ENCODE assay signal across 11 cellular contexts in the genomic region with DNA sequence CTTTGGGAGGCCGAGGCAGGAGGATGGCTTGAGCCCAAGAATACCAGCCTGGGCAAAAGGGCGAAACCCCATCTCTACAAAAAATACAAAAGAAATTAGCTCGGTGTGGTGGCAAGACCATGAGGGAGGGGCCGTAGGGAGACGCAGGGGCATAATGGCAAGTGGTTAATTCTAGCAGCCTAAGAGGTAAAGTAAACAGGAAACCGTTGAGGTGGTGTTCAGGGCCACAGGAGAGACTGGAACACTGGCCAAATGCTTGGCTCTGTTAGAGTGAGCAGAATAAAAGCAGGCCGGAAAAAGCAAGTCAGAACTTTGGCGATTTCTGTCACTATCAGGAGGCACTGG.
A peak's percentile ranks its signal among the peaks of the same experiment; 100 is the strongest.
DNase-seq lines count a peak whose midpoint lies in the region; ATAC-seq, FAIRE-seq and TF ChIP-seq lines count a peak whose summit lies in the region.
"Had no signal": no experiment of that assay in that cellular context is flagged by ENCODE, and none has a peak within 500 bp of the region (broad histone marks: within the 10 kb centered on the region; RNA-seq: fewer than 3 reads in every experiment).

No MANE protein-coding gene starts in this region.

- H3K27ac ChIP-seq in kidney (ENCODE audit: low read depth in 2 of 2, low read length in 2 of 2) (peak overlapping the region; percentile 98), upper lobe of right lung (peak overlapping the region; percentile 91)

- H3K9me3 ChIP-seq in kidney (ENCODE audit: control insufficient read depth in 1 of 2, low read length in 2 of 2), result no peaks in the 10 kb centered on the region
- H3K9me3 ChIP-seq in upper lobe of right lung, result no peaks in the 10 kb centered on the region

- peak; percentile 14 for ATAC-seq in upper lobe of right lung

- H3K4me1 ChIP-seq in kidney (ENCODE audit: control insufficient read depth in 1 of 2, insufficient read depth in 1 of 2, low read depth in 1 of 2, low read length in 2 of 2) (peaks cover 14 to 17% of the 10 kb centered on the region in 2 donors), upper lobe of right lung (peaks cover 13% of the 10 kb centered on the region)

- no peaks in the 10 kb centered on the region for H3K4me1 Mint-ChIP-seq in activated naive CD8-positive, alpha-beta T cell treated with anti-CD3 and anti-CD28 coated beads for 36 hours

- no peaks in the 10 kb centered on the region for H3K27me3 ChIP-seq in upper lobe of right lung

- no peak overlapping the region for H3K27ac Mint-ChIP-seq in activated naive CD8-positive, alpha-beta T cell treated with anti-CD3 and anti-CD28 coated beads for 36 hours
- H3K27ac Mint-ChIP-seq: stimulated activated naive CD8-positive, alpha-beta T cell treated with anti-CD3 and anti-CD28 coated beads, Interleukin-15, Interleukin-2, amounts not matched to agents 100 ng/mL and 50 ng/mL, for 24 hours had no signal

- H3K27me3 Mint-ChIP-seq in activated naive CD8-positive, alpha-beta T cell treated with anti-CD3 and anti-CD28 coated beads for 36 hours, result peaks cover 25% of the 10 kb centered on the region

- H3K36me3 ChIP-seq in kidney (ENCODE audit: control insufficient read depth in 1 of 2, insufficient read depth in 2 of 2, low read length in 2 of 2) (no peaks in the 10 kb centered on the region), upper lobe of right lung (no peaks in the 10 kb centered on the region)

- TF ChIP-seq CTCF in kidney (IDR thresholded peaks at IDR 0.05; ENCODE audit: borderline replicate concordance, extremely low read depth, insufficient read depth) (no peak), upper lobe of right lung (IDR thresholded peaks at IDR 0.05) (no peak)

- H3K4me3 Mint-ChIP-seq in activated naive CD8-positive, alpha-beta T cell treated with anti-CD3 and anti-CD28 coated beads for 36 hours, result no peak overlapping the region
- H3K4me3 Mint-ChIP-seq: stimulated activated naive CD8-positive, alpha-beta T cell treated with anti-CD3 and anti-CD28 coated beads, Interleukin-15, Interleukin-2, amounts not matched to agents 100 ng/mL and 50 ng/mL, for 24 hours had no signal

- H3K36me3 Mint-ChIP-seq in activated naive CD8-positive, alpha-beta T cell treated with anti-CD3 and anti-CD28 coated beads for 36 hours, result no peaks in the 10 kb centered on the region

- H3K9ac ChIP-seq in kidney (ENCODE audit: low read length in 2 of 2), result no peak overlapping the region

- no peak for FAIRE-seq in kidney (lab: Jason Lieb, UNC)

- DNase-seq in NCI-H345 (lab: John Stamatoyannopoulos, UW) (peak; percentile 16), NCI-H345 treated with DMSO at 0.1 percent for 48 hours (lab: John Stamatoyannopoulos, UW; ENCODE audit: unreplicated experiment) (no peak), SHP77 (lab: John Stamatoyannopoulos, UW) (peak; percentile 54 to 70), kidney (no peak), upper lobe of right lung (peak; percentile 63), amygdala (lab: John Stamatoyannopoulos, UW) (no peak), inferior parietal cortex (ENCODE audit: extremely low spot score) (no peak)
- DNase-seq in activated naive CD8-positive, alpha-beta T cell treated with anti-CD3 and anti-CD28 coated beads for 36 hours, result no peak
- DNase-seq: activated T-cell treated with anti-CD3 and anti-CD28 coated beads, Interleukin-2, amount 50 U/mL, for 48 hours; NCI-H1694 treated with DMSO at 0.1 percent for 48 hours had no signal

- H3K4me3 ChIP-seq in kidney (ENCODE audit: low read length in 2 of 2) (peak overlapping the region in 1 of 2 donors; percentile 43), upper lobe of right lung (no peak overlapping the region)

- H3K9me3 Mint-ChIP-seq in activated naive CD8-positive, alpha-beta T cell treated with anti-CD3 and anti-CD28 coated beads for 36 hours, result no peaks in the 10 kb centered on the region
- H3K9me3 Mint-ChIP-seq: stimulated activated naive CD8-positive, alpha-beta T cell treated with anti-CD3 and anti-CD28 coated beads, Interleukin-15, Interleukin-2, amounts not matched to agents 100 ng/mL and 50 ng/mL, for 24 hours had no signal

- intact Hi-C loops in kidney (cut with DNase I), result no loop called here
- intact Hi-C loops in upper lobe of right lung (cut with DNase I), result no loop called here

Comparison
In these comparisons a context has a peak if more than half of its experiments do, and no peak if none do; other contexts are left out.
1. DNase-seq: peak in NCI-H345 (single experiment), SHP77 (2 of 2) and upper lobe of right lung (single experiment); none in NCI-H345 treated with DMSO at 0.1 percent for 48 hours (single experiment), kidney (single experiment), activated naive CD8-positive, alpha-beta T cell treated with anti-CD3 and anti-CD28 coated beads for 36 hours (single experiment), amygdala (0 of 56) and inferior parietal cortex (single experiment).